In the genomic region with DNA sequence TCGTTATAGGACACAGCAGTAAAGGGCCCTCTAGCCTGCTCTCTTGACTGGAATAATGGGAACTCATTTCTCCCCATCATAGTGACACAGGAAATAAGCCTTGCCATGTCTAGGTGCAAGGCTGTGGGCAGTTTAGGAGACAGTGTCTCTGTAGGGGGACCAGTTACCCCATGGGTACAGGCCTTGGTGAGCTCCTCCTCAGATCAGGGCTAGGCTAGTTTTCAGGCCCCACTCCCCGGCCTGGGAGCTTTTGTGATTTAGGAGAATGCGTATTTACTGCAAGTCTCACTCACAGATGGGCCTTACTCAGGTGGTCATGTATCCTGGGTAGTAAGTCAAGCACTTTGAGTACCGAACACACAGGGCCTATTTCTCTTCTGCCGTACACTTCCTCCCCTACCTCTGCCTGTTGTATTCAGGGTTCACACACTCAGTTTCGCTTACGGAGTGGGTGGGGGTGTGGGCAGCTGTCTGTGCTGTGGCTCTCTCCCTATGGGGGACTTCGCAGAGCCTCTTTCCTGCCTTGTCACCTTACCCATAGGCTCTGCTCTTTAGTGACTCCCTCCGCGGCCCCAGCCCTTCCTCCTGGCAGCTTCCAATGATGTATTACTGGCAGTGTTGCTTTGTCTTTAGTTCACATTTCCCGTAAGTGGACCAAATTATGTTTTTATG, we compare ENCODE assay signal across 8 cellular contexts. TPM values are rescaled to one million over a fixed set of nuclear protein-coding genes. Genes with fewer than 3 reads are reported as not detected.
A peak's percentile ranks its signal among the peaks of the same experiment; 100 is the strongest.
DNase-seq lines count a peak whose midpoint lies in the region; ATAC-seq and TF ChIP-seq lines count a peak whose summit lies in the region.

No MANE protein-coding gene starts in this region.

- peaks cover 46% of the 10 kb centered on the region for H3K4me1 Mint-ChIP-seq in T-helper 17 cell

- no peak overlapping the region for H3K4me3 ChIP-seq in Peyer's patch
- H3K4me3 ChIP-seq in WERI-Rb-1 (ENCODE audit: low read depth, low read length), result no peak overlapping the region

- TF ChIP-seq POLR2A in Peyer's patch (IDR thresholded peaks at IDR 0.05), result no peak

- peaks cover 0 to 20% (median 2%) of the 10 kb centered on the region in 4 donors for H3K4me1 ChIP-seq in Peyer's patch

- H3K9me3 ChIP-seq in T-helper 17 cell (ENCODE audit: control insufficient read depth, low read length, poor library complexity, severe bottlenecking) (no peaks in the 10 kb centered on the region), Peyer's patch (no peaks in the 10 kb centered on the region), WERI-Rb-1 (ENCODE audit: severe bottlenecking) (no peaks in the 10 kb centered on the region)

- H3K27me3 Mint-ChIP-seq in T-helper 17 cell, result no peaks in the 10 kb centered on the region

- TF ChIP-seq CTCF in Peyer's patch (IDR thresholded peaks at IDR 0.05) (no peak), WERI-Rb-1 (IDR thresholded peaks at IDR 0.05; ENCODE audit: low read depth, low read length) (no peak)

- no peak for DNase-seq in T-helper 17 cell
- DNase-seq in dermis microvascular lymphatic vessel endothelial cell (ENCODE audit: low read depth in 2 of 2), result peak; percentile 27 to 37
- DNase-seq in stimulated activated CD4-positive, alpha-beta T cell treated with anti-CD3 and anti-CD28 coated beads, Interleukin-4, amount 100 ng/mL, for 24 hours, result peak; percentile 50
- no peak for DNase-seq in Peyer's patch
- DNase-seq in WERI-Rb-1, result no peak
- no peak for DNase-seq in NCI-H2171 treated with DMSO at 0.1 percent for 48 hours (lab: John Stamatoyannopoulos, UW)
- no peak for DNase-seq in SK-N-DZ (ENCODE audit: low spot score)

- H3K27ac ChIP-seq in Peyer's patch, result peak overlapping the region in 1 of 4 donors; percentile 30
- H3K27ac ChIP-seq in WERI-Rb-1, result no peak overlapping the region

- peak overlapping the region; percentile 31 for H3K4me3 Mint-ChIP-seq in T-helper 17 cell

- peaks cover 5% of the 10 kb centered on the region for H3K36me3 Mint-ChIP-seq in T-helper 17 cell (ENCODE audit: low read depth)

- peaks cover 0 to 3% (median 0%) of the 10 kb centered on the region in 3 donors for H3K36me3 ChIP-seq in Peyer's patch
- peaks cover 18% of the 10 kb centered on the region; the same call in 1 of the 2 replicates for H3K36me3 ChIP-seq in WERI-Rb-1

- ATAC-seq in GM21576 (IDR thresholded peaks at IDR 0.05; ENCODE audit: unreplicated experiment), result peak; percentile 85
- peak; percentile 91 for ATAC-seq in T-helper 17 cell

- H3K27ac Mint-ChIP-seq in T-helper 17 cell, result peak overlapping the region; percentile 74

- H3K27me3 ChIP-seq in Peyer's patch (no peaks in the 10 kb centered on the region), WERI-Rb-1 (ENCODE audit: insufficient read depth, low read depth, severe bottlenecking) (no peaks in the 10 kb centered on the region)

RNA-seq across cellular contexts. Expression of a gene that starts 34.2 kb away (rescaled TPM):
- total RNA-seq in T-helper 17 cell, result 10 to 100 TPM; 34.8 to 39.8 TPM
- total RNA-seq in dermis microvascular lymphatic vessel endothelial cell, result 4.4 and 8.0 TPM in 2 replicates
- 10 to 100 TPM; 38.2 to 77.6 (median 51.2) TPM for total RNA-seq in Peyer's patch
- polyA plus RNA-seq in SK-N-DZ (2014; cell fraction: cytosol; rRNA removed), result 9.6 and 11.0 TPM in 2 replicates
- polyA plus RNA-seq in SK-N-DZ (2014; cell fraction: nucleus; rRNA removed), result 9.7 and 16.6 TPM in 2 replicates

Comparison
In these comparisons a context has a peak if more than half of its experiments do, and no peak if none do; other contexts are left out.
1. DNase-seq: peak in dermis microvascular lymphatic vessel endothelial cell (2 of 2) and stimulated activated CD4-positive, alpha-beta T cell treated with anti-CD3 and anti-CD28 coated beads, Interleukin-4, amount 100 ng/mL, for 24 hours (single experiment); none in T-helper 17 cell (0 of 3), Peyer's patch (0 of 3), WERI-Rb-1 (single experiment), NCI-H2171 treated with DMSO at 0.1 percent for 48 hours (single experiment) and SK-N-DZ (single experiment).